Comparison of ENCODE assay signal across 14 cellular contexts in the genomic region with DNA sequence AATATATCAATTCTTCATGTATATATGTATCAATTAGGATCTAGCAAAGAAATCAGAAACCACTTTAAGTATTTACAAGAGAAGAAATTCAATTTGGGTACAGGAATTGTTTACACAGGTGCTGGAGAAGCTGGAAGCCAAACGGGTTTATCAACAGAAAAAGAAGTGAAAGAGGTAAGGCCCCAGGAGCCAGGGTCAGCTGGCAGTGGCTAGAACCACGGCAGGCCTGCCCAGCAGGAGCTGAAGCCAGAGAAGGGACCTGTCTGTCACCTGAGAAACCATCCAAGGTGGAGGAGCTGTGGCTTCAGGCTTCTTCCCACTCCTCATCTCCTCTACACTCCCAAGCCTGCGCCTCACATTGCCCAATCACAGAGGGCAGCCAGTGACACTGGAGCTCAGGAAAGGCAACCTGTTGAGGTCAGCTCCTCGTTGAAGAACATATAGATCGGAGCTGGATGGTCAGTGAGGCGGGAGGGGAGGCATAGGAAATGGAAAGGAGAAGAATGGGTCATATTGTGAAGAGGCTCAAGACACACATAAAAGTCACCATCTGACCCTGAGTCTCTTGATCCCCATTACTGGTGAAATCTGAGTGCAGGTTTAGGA.
A peak's percentile ranks its signal among the peaks of the same experiment; 100 is the strongest.
DNase-seq lines count a peak whose midpoint lies in the region; ATAC-seq, FAIRE-seq and TF ChIP-seq lines count a peak whose summit lies in the region.
"Had no signal": no experiment of that assay in that cellular context is flagged by ENCODE, and none has a peak within 500 bp of the region (broad histone marks: within the 10 kb centered on the region; RNA-seq: fewer than 3 reads in every experiment).

No MANE protein-coding gene starts in this region.

- peak overlapping the region; percentile 49 for H3K27ac ChIP-seq in DOHH2 (ENCODE audit: low read depth, low read length)
- peak overlapping the region in 1 of 4 donors; percentile 7 for H3K27ac ChIP-seq in esophagus squamous epithelium
- H3K27ac ChIP-seq: colonic mucosa had no signal

- H4K20me1 ChIP-seq in DOHH2 (ENCODE audit: control insufficient read depth, insufficient read depth, low read depth, low read length), result no peaks in the 10 kb centered on the region

- H3K4me1 Mint-ChIP-seq in activated B cell treated with CpG ODN at 0.5 μM for 24 hours, result peaks cover 49% of the 10 kb centered on the region
- peaks cover 41% of the 10 kb centered on the region for H3K4me1 Mint-ChIP-seq in stimulated activated memory B cell treated with anti-CD40 and anti-IgM and Interleukin-4, amounts not matched to agents 10 μg/mL and 1 μg/mL and 100 μg/mL, for 72 hours

- H3K4me3 ChIP-seq in DOHH2 (ENCODE audit: low read length) (peak overlapping the region; percentile 5; the same call in 1 of the 2 replicates), esophagus squamous epithelium (no peak overlapping the region)
- H3K4me3 ChIP-seq: adrenal gland, colonic mucosa, left lung had no signal

- peak; percentile 90 for DNase-seq in NCI-H2029 treated with DMSO at 0.1 percent for 48 hours (lab: John Stamatoyannopoulos, UW)
- DNase-seq in activated B cell treated with CpG ODN at 0.5 μM for 24 hours, result no peak
- no peak for DNase-seq in esophagus squamous epithelium (lab: John Stamatoyannopoulos, UW)
- no peak for DNase-seq in frontal cortex (ENCODE audit: low spot score in 2 of 2)
- DNase-seq in NCI-H526 (lab: John Stamatoyannopoulos, UW), result no peak
- DNase-seq: activated CD4-positive, alpha-beta T cell treated with anti-CD3 and anti-CD28 coated beads for 36 hours; activated T-cell treated with anti-CD3 and anti-CD28 coated beads, Interleukin-2, amount 50 U/mL, for 1 hour; colonic mucosa; nephron progenitor cell; stimulated activated naive CD8-positive, alpha-beta T cell treated with anti-CD3 and anti-CD28 coated beads, Interleukin-15, amount 100 ng/mL, for 72 hours had no signal

- H3K4me3 Mint-ChIP-seq in activated B cell treated with CpG ODN at 0.5 μM for 24 hours, result no peak overlapping the region
- no peak overlapping the region for H3K4me3 Mint-ChIP-seq in stimulated activated memory B cell treated with anti-CD40 and anti-IgM and Interleukin-4, amounts not matched to agents 10 μg/mL and 1 μg/mL and 100 μg/mL, for 72 hours
- H3K4me3 Mint-ChIP-seq: activated CD4-positive, alpha-beta T cell treated with anti-CD3 and anti-CD28 coated beads for 36 hours; nephron progenitor cell; stimulated activated naive CD8-positive, alpha-beta T cell treated with anti-CD3 and anti-CD28 coated beads, Interleukin-15, amount 100 ng/mL, for 72 hours had no signal

- no peaks in the 10 kb centered on the region for H3K9me3 Mint-ChIP-seq in activated B cell treated with CpG ODN at 0.5 μM for 24 hours
- H3K9me3 Mint-ChIP-seq in stimulated activated memory B cell treated with anti-CD40 and anti-IgM and Interleukin-4, amounts not matched to agents 10 μg/mL and 1 μg/mL and 100 μg/mL, for 72 hours, result no peaks in the 10 kb centered on the region

- WGBS in esophagus squamous epithelium, 2 donors, result 71 to 82% methylated on average over 5 to 6 of the region's 6 CpGs

- H3K9me3 ChIP-seq in DOHH2 (ENCODE audit: control insufficient read depth, insufficient read depth, low read length) (no peaks in the 10 kb centered on the region), esophagus squamous epithelium (no peaks in the 10 kb centered on the region)
- H3K9me3 ChIP-seq: adrenal gland, colonic mucosa, left lung had no signal

- peaks cover 9% of the 10 kb centered on the region; the same call in 1 of the 2 replicates for H3F3A ChIP-seq in DOHH2 (ENCODE audit: control insufficient read depth, insufficient read depth)

- no peaks in the 10 kb centered on the region for H3K79me2 ChIP-seq in DOHH2 (ENCODE audit: control insufficient read depth, low read length)

- CTCF ChIA-PET in activated B cell treated with CpG ODN at 0.5 μM for 24 hours (lab: Charles Lee), result interaction anchor here (1.0 to 2.7 kb wide), 4 partner anchors 15 to 537 kb away, joined by 4 to 8 read pairs (median 6); no protein-coding TSS in a partner anchor

- POLR2A ChIA-PET in activated B cell treated with CpG ODN at 0.5 μM for 24 hours (lab: Charles Lee), result interaction anchor here (1.2 to 1.6 kb wide), 2 partner anchors 435 to 436 kb away, joined by 3 to 8 read pairs; no protein-coding TSS in a partner anchor

- H3K27me3 ChIP-seq in DOHH2 (ENCODE audit: control insufficient read depth, low read length) (no peaks in the 10 kb centered on the region), esophagus squamous epithelium (no peaks in the 10 kb centered on the region)
- H3K27me3 ChIP-seq: adrenal gland, colonic mucosa, left lung had no signal

- H3K4me1 ChIP-seq in DOHH2 (ENCODE audit: control insufficient read depth, low read length), result peaks cover 53% of the 10 kb centered on the region
- peaks cover 0 to 55% (median 29%) of the 10 kb centered on the region in 3 donors for H3K4me1 ChIP-seq in esophagus squamous epithelium
- H3K4me1 ChIP-seq: colonic mucosa had no signal

- H3K36me3 Mint-ChIP-seq in activated B cell treated with CpG ODN at 0.5 μM for 24 hours (ENCODE audit: low read depth), result no peaks in the 10 kb centered on the region
- H3K36me3 Mint-ChIP-seq in stimulated activated memory B cell treated with anti-CD40 and anti-IgM and Interleukin-4, amounts not matched to agents 10 μg/mL and 1 μg/mL and 100 μg/mL, for 72 hours, result no peaks in the 10 kb centered on the region

- H3K4me2 ChIP-seq in DOHH2 (ENCODE audit: low read length), result peak overlapping the region; percentile 36

- no peak for TF ChIP-seq POLR2A in esophagus squamous epithelium (IDR thresholded peaks at IDR 0.05)

- H3K27ac Mint-ChIP-seq in activated B cell treated with CpG ODN at 0.5 μM for 24 hours, result peak overlapping the region; percentile 62
- H3K27ac Mint-ChIP-seq in stimulated activated memory B cell treated with anti-CD40 and anti-IgM and Interleukin-4, amounts not matched to agents 10 μg/mL and 1 μg/mL and 100 μg/mL, for 72 hours, result peak overlapping the region; percentile 61
- H3K27ac Mint-ChIP-seq: activated CD4-positive, alpha-beta T cell treated with anti-CD3 and anti-CD28 coated beads for 36 hours had no signal

- no peak for FAIRE-seq in frontal cortex (lab: Jason Lieb, UNC)

- TF ChIP-seq CTCF in DOHH2 (IDR thresholded peaks at IDR 0.05; ENCODE audit: low read depth, low read length, poor library complexity, severe bottlenecking), result no peak
- no peak for TF ChIP-seq CTCF in activated B cell treated with CpG ODN at 0.5 μM for 24 hours (IDR thresholded peaks at IDR 0.05)
- no peak for TF ChIP-seq CTCF in esophagus squamous epithelium (IDR thresholded peaks at IDR 0.05)

- H3K36me3 ChIP-seq in DOHH2 (ENCODE audit: control insufficient read depth, low read length), result no peaks in the 10 kb centered on the region
- no peaks in the 10 kb centered on the region for H3K36me3 ChIP-seq in esophagus squamous epithelium
- H3K36me3 ChIP-seq: adrenal gland, colonic mucosa, left lung had no signal

- H3K9me2 ChIP-seq in DOHH2 (replicated peaks; ENCODE audit: control insufficient read depth, low read length), result no peaks in the 10 kb centered on the region

- no peaks in the 10 kb centered on the region for H3K27me3 Mint-ChIP-seq in activated B cell treated with CpG ODN at 0.5 μM for 24 hours
- H3K27me3 Mint-ChIP-seq in stimulated activated memory B cell treated with anti-CD40 and anti-IgM and Interleukin-4, amounts not matched to agents 10 μg/mL and 1 μg/mL and 100 μg/mL, for 72 hours, result no peaks in the 10 kb centered on the region
- H3K27me3 Mint-ChIP-seq: activated CD4-positive, alpha-beta T cell treated with anti-CD3 and anti-CD28 coated beads for 36 hours; stimulated activated naive CD8-positive, alpha-beta T cell treated with anti-CD3 and anti-CD28 coated beads, Interleukin-15, amount 100 ng/mL, for 72 hours had no signal

- intact Hi-C loops in activated B cell treated with CpG ODN at 0.5 μM for 24 hours (cut with micrococcal nuclease) (no loop called here), esophagus squamous epithelium (cut with DNase I) (no loop called here)

- ATAC-seq in activated B cell treated with CpG ODN at 0.5 μM for 24 hours (ENCODE audit: low read depth), result no peak
- no peak for ATAC-seq in stimulated activated memory B cell treated with anti-CD40 and anti-IgM and Interleukin-4, amounts not matched to agents 10 μg/mL and 1 μg/mL and 100 μg/mL, for 72 hours
- ATAC-seq: activated CD4-positive, alpha-beta T cell treated with anti-CD3 and anti-CD28 coated beads for 36 hours; stimulated activated naive CD8-positive, alpha-beta T cell treated with anti-CD3 and anti-CD28 coated beads, Interleukin-15, amount 100 ng/mL, for 72 hours had no signal
